Comparison of ENCODE assay signal across 1 cellular context in the genomic region with DNA sequence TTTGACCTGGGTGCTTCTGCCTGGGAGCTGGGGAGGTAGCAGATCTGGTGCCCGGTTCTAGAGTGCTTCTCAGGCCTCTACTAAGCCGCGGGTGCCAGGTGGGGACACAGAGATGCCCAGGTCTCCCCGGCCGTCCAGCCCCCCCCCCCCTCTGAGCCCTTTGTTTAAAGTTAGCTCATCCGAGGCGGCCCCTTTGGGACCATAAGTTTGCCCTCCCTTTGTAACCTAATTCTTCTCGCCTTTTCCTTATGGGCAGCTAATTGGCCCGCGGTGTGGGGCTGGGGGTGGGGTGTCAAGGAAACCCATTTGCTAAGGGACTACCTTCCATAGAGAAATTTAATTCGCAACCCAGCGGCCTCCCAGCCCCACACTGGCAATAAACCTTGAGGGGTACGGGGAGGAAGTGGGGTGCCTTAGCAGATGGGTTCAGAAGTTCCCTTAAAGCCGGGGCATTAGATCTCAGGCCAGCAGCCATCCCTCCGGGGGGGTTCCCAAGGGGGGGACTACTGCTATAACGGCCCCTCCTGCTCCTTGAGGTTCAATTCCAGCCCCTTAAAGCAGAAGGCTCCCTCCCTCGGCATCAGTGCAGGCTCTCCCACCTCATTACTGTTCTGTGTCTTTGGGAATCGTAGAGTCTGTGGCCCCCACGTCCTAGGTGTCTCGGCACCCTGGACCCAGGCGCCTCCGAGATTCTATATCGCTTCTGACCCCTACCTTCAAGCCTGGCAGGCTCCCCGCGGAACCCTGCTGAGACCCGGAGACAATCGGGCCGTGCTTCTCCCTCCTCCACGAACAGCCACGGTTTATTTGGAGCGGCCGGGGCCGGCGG.
TF ChIP-seq lines count a peak whose summit lies in the region.

No MANE protein-coding gene starts in this region.

TF ChIP-seq in K562, 482 proteins besides CTCF, POLR2A, EP300 and RAD21:
- TF ChIP-seq, protein P1, sequence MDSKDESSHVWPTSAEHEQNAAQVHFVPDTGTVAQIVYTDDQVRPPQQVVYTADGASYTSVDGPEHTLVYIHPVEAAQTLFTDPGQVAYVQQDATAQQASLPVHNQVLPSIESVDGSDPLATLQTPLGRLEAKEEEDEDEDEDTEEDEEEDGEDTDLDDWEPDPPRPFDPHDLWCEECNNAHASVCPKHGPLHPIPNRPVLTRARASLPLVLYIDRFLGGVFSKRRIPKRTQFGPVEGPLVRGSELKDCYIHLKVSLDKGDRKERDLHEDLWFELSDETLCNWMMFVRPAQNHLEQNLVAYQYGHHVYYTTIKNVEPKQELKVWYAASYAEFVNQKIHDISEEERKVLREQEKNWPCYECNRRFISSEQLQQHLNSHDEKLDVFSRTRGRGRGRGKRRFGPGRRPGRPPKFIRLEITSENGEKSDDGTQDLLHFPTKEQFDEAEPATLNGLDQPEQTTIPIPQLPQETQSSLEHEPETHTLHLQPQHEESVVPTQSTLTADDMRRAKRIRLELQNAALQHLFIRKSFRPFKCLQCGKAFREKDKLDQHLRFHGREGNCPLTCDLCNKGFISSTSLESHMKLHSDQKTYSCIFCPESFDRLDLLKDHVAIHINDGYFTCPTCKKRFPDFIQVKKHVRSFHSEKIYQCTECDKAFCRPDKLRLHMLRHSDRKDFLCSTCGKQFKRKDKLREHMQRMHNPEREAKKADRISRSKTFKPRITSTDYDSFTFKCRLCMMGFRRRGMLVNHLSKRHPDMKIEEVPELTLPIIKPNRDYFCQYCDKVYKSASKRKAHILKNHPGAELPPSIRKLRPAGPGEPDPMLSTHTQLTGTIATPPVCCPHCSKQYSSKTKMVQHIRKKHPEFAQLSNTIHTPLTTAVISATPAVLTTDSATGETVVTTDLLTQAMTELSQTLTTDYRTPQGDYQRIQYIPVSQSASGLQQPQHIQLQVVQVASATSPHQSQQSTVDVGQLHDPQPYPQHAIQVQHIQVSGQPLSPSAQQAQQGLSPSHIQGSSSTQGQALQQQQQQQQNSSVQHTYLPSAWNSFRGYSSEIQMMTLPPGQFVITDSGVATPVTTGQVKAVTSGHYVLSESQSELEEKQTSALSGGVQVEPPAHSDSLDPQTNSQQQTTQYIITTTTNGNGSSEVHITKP (IDR thresholded peaks at IDR 0.05; ENCODE audit: partially characterized antibody), result no peak
- TF ChIP-seq POLR2AphosphoS5 (IDR thresholded peaks at IDR 0.05; ENCODE audit: control insufficient read depth, insufficient read depth, low read depth, low read length), result peak; percentile 9; the same call in 1 of the 2 replicates
- peak in 1 of 2 experiments; percentile 35; a peak in 1 of 4 replicates for TF ChIP-seq SIN3A (IDR thresholded peaks at IDR 0.05; ENCODE audit: borderline replicate concordance in 2 of 2, control insufficient read depth in 1 of 2, low read depth in 2 of 2, low read length in 2 of 2)
- no peak for TF ChIP-seq CEBPG (CRISPR knock-in tag; IDR thresholded peaks at IDR 0.05)
- TF ChIP-seq CEBPG (tag; conservative IDR thresholded peaks at IDR 0.05 in 1 of 2, IDR thresholded peaks at IDR 0.05 in 1 of 2), result no peak
- no peak for TF ChIP-seq RCOR1 (IDR thresholded peaks at IDR 0.05; ENCODE audit: borderline replicate concordance in 1 of 2, low read depth in 2 of 2, low read length in 2 of 2)
- TF ChIP-seq OTX1 (CRISPR knock-in tag; IDR thresholded peaks at IDR 0.05), result no peak
- peak in 1 of 2 experiments; percentile 10; a peak in 1 of 4 replicates for TF ChIP-seq MAZ (CRISPR knock-in tag; conservative IDR thresholded peaks at IDR 0.05 in 1 of 2, IDR thresholded peaks at IDR 0.05 in 1 of 2)
- no peak for TF ChIP-seq ETV1 (tag; conservative IDR thresholded peaks at IDR 0.05; ENCODE audit: low read depth)
- TF ChIP-seq PURB (CRISPR knock-in tag; IDR thresholded peaks at IDR 0.05; ENCODE audit: low read depth), result no peak
- TF ChIP-seq SMARCB1 (IDR thresholded peaks at IDR 0.05; ENCODE audit: insufficient read length, low read depth), result no peak
- TF ChIP-seq ZNF740 (CRISPR knock-in tag; IDR thresholded peaks at IDR 0.05), result no peak
- TF ChIP-seq ZNF740 (tag; IDR thresholded peaks at IDR 0.05), result peak in 1 of 2 experiments; percentile 30; a peak in 1 of 4 replicates
- TF ChIP-seq CHD1 (IDR thresholded peaks at IDR 0.05; ENCODE audit: low read length), result peak; percentile 92
- TF ChIP-seq U2AF1 (optimal IDR thresholded peaks at IDR 0.05; ENCODE audit: low read depth, low read length), result no peak
- TF ChIP-seq STAG1 (CRISPR knock-in tag; IDR thresholded peaks at IDR 0.05; ENCODE audit: borderline replicate concordance), result no peak
- no peak for TF ChIP-seq HNRNPL (IDR thresholded peaks at IDR 0.05; ENCODE audit: low read depth, low read length)
- TF ChIP-seq ZNF41 (CRISPR knock-in tag; conservative IDR thresholded peaks at IDR 0.05), result no peak
- no peak for TF ChIP-seq E4F1 (CRISPR knock-in tag; IDR thresholded peaks at IDR 0.05; ENCODE audit: borderline replicate concordance)
- TF ChIP-seq CEBPB (tag; IDR thresholded peaks at IDR 0.05), result no peak
- no peak for TF ChIP-seq ESRRA (IDR thresholded peaks at IDR 0.05; ENCODE audit: borderline replicate concordance, low read depth)
- no peak for TF ChIP-seq TEAD4 (IDR thresholded peaks at IDR 0.05; ENCODE audit: low read length)
- no peak for TF ChIP-seq TEAD4 (CRISPR knock-in tag; IDR thresholded peaks at IDR 0.05; ENCODE audit: borderline replicate concordance)
- TF ChIP-seq, protein P2, sequence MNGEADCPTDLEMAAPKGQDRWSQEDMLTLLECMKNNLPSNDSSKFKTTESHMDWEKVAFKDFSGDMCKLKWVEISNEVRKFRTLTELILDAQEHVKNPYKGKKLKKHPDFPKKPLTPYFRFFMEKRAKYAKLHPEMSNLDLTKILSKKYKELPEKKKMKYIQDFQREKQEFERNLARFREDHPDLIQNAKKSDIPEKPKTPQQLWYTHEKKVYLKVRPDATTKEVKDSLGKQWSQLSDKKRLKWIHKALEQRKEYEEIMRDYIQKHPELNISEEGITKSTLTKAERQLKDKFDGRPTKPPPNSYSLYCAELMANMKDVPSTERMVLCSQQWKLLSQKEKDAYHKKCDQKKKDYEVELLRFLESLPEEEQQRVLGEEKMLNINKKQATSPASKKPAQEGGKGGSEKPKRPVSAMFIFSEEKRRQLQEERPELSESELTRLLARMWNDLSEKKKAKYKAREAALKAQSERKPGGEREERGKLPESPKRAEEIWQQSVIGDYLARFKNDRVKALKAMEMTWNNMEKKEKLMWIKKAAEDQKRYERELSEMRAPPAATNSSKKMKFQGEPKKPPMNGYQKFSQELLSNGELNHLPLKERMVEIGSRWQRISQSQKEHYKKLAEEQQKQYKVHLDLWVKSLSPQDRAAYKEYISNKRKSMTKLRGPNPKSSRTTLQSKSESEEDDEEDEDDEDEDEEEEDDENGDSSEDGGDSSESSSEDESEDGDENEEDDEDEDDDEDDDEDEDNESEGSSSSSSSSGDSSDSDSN (IDR thresholded peaks at IDR 0.05; ENCODE audit: borderline replicate concordance in 1 of 2, low read depth in 2 of 2, low read length in 2 of 2), result 0 out of 4 replicates have a peak, but pooled peaks of 1 of the 2 experiments have one; percentile 75
- TF ChIP-seq RBBP5 (IDR thresholded peaks at IDR 0.05; ENCODE audit: borderline replicate concordance, insufficient read depth, low read length, poor library complexity, severe bottlenecking), result no peak
- TF ChIP-seq KAT7 (CRISPR knock-in tag; IDR thresholded peaks at IDR 0.05; ENCODE audit: borderline replicate concordance), result 0 out of 2 replicates have a peak, but pooled peaks have one; percentile 54
- no peak for TF ChIP-seq ZNF224 (CRISPR knock-in tag; IDR thresholded peaks at IDR 0.05)
- TF ChIP-seq, protein P3, sequence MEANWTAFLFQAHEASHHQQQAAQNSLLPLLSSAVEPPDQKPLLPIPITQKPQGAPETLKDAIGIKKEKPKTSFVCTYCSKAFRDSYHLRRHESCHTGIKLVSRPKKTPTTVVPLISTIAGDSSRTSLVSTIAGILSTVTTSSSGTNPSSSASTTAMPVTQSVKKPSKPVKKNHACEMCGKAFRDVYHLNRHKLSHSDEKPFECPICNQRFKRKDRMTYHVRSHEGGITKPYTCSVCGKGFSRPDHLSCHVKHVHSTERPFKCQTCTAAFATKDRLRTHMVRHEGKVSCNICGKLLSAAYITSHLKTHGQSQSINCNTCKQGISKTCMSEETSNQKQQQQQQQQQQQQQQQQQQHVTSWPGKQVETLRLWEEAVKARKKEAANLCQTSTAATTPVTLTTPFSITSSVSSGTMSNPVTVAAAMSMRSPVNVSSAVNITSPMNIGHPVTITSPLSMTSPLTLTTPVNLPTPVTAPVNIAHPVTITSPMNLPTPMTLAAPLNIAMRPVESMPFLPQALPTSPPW (CRISPR knock-in tag; IDR thresholded peaks at IDR 0.05), result peak; percentile 58
